ENCODE assay signal across 1 cellular context in the genomic region with DNA sequence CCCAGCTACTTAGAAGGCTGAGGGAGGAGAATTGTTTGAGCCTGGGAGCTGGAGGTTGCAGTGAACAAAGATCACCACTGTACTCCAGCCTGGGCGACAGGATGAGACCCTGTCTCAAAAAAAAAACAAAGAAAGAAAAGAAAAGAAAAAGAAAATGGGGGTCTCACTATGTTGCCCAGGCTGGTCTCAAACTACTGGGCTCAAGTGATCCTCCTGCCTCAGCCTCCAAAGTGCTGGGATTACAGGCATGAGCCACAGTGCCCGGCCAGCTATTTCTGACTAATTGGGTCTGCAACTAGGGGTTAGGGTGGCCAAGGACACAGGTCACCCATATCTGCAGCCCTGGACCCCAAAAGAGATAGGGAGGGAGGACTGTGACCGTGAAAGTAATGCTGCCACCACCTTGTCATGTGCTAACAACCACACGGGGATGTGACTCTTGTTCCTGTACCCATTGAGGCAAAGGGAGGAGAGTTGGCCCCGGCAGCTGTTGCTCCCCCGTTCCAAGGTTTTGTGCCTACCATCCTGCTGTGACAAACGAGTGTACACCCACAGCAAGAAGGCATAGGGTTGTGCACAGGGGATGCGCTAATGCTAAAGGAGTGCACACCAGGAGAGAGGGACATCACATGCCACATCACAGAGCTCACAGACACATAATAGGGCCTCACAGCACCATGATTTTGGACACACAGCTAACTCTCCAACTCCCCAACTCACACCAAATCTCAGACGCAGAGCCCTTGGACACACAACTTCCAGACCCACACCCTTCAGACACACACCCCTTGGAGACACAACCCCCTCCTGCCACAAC.
TF ChIP-seq lines count a peak whose summit lies in the region.

No MANE protein-coding gene starts in this region.

TF ChIP-seq in GM23338, 12 proteins besides CTCF, POLR2A, EP300 and RAD21:
- TF ChIP-seq POLR2AphosphoS5 (IDR thresholded peaks at IDR 0.05; ENCODE audit: low read depth) (no peak), CREB1 (CRISPR knock-in tag; IDR thresholded peaks at IDR 0.05; ENCODE audit: low read depth) (no peak)
